ENCODE assay signal across 10 cellular contexts in genomic region chr20:38692436-38693411, GRCh38. TPM values are rescaled to one million over a fixed set of nuclear protein-coding genes. Genes with fewer than 3 reads are reported as not detected.
DNase-seq lines count a peak whose midpoint lies in the region; ATAC-seq and TF ChIP-seq lines count a peak whose summit lies in the region.
"Had no signal": no experiment of that assay in that cellular context is flagged by ENCODE, and none has a peak within 500 bp of the region (broad histone marks: within the 10 kb centered on the region; RNA-seq: fewer than 3 reads in every experiment).

No MANE protein-coding gene starts in this region.

- no peak for TF ChIP-seq CTCF in IMR-90 (conservative IDR thresholded peaks at IDR 0.05; ENCODE audit: low read depth, low read length)

- no peak for TF ChIP-seq POLR2A in IMR-90 (IDR thresholded peaks at IDR 0.05; ENCODE audit: low read depth, low read length)
- no peak for TF ChIP-seq POLR2A in erythroblast (IDR thresholded peaks at IDR 0.05; ENCODE audit: low read length)

- H2BK120ac ChIP-seq in IMR-90 (ENCODE audit: low read depth, low read length), result no peak overlapping the region

- no peaks in the 10 kb centered on the region for H3K36me3 ChIP-seq in CD4-positive, CD25-positive, alpha-beta regulatory T cell (ENCODE audit: control insufficient read depth, insufficient read depth, low read length)
- H3K36me3 ChIP-seq in IMR-90 (ENCODE audit: control insufficient read depth, insufficient read depth, low read length), result no peaks in the 10 kb centered on the region
- H3K36me3 ChIP-seq: tibial nerve had no signal

- no peak overlapping the region for H4K5ac ChIP-seq in IMR-90 (ENCODE audit: low read depth, low read length)

- no peak overlapping the region for H3K56ac ChIP-seq in IMR-90 (ENCODE audit: extremely low read depth, insufficient read depth, low read length)

- H3K27ac Mint-ChIP-seq in CD4-positive, CD25-positive, alpha-beta regulatory T cell, result peak overlapping the region in 1 of 3 donors; percentile 52
- H3K27ac Mint-ChIP-seq in activated CD4-positive, alpha-beta T cell treated with anti-CD3 and anti-CD28 coated beads, Interleukin-2, amount 10 ng/mL, durations not matched to agents 7 days and 5 days, result no peak overlapping the region
- H3K27ac Mint-ChIP-seq: dendritic cell treated with granulocyte-macrophage colony-stimulating factor and Interleukin-4, amounts not matched to agents 40 ng/mL and 50 ng/mL, for 4 days had no signal

- no peak overlapping the region for H2AK9ac ChIP-seq in IMR-90 (replicated peaks; ENCODE audit: low read depth, low read length, poor library complexity)

- H2BK15ac ChIP-seq in IMR-90 (ENCODE audit: low read depth, low read length), result no peak overlapping the region

- no peak overlapping the region for H3K27ac ChIP-seq in CD4-positive, CD25-positive, alpha-beta regulatory T cell (ENCODE audit: insufficient read depth, low read length, poor library complexity, severe bottlenecking)
- H3K27ac ChIP-seq in IMR-90 (ENCODE audit: insufficient read depth, low read length), result no peak overlapping the region
- H3K27ac ChIP-seq: tibial nerve had no signal

- no peaks in the 10 kb centered on the region for H4K20me1 ChIP-seq in IMR-90 (ENCODE audit: insufficient read depth, low read length)

- H3K9me3 ChIP-seq in CD4-positive, CD25-positive, alpha-beta regulatory T cell (ENCODE audit: control insufficient read depth in 2 of 2, low read length in 2 of 2), result no peaks in the 10 kb centered on the region
- no peaks in the 10 kb centered on the region for H3K9me3 ChIP-seq in IMR-90 (ENCODE audit: control insufficient read depth, insufficient read depth, low read length)
- H3K9me3 ChIP-seq: tibial nerve had no signal

- no peak overlapping the region for H4K91ac ChIP-seq in IMR-90 (ENCODE audit: insufficient read depth, low read depth, low read length)

- H3K79me1 ChIP-seq in IMR-90 (ENCODE audit: low read depth in 1 of 2, low read length in 2 of 2), result no peaks in the 10 kb centered on the region

- no peak overlapping the region for H3K4me3 ChIP-seq in CD4-positive, CD25-positive, alpha-beta regulatory T cell (ENCODE audit: low read depth, low read length)
- no peak overlapping the region for H3K4me3 ChIP-seq in IMR-90 (ENCODE audit: insufficient read depth, low read depth, low read length)
- H3K4me3 ChIP-seq: tibial nerve had no signal

- no peak overlapping the region for H2BK5ac ChIP-seq in IMR-90 (ENCODE audit: low read depth, low read length, poor library complexity, severe bottlenecking)

- peaks cover 10% of the 10 kb centered on the region for H3K27me3 ChIP-seq in CD4-positive, CD25-positive, alpha-beta regulatory T cell (ENCODE audit: control insufficient read depth, insufficient read depth, low read length)
- H3K27me3 ChIP-seq in IMR-90 (ENCODE audit: control insufficient read depth, insufficient read depth, low read length), result no peaks in the 10 kb centered on the region
- H3K27me3 ChIP-seq: tibial nerve had no signal

- POLR2A ChIA-PET in IMR-90 (lab: Charles Lee; ENCODE audit: unreplicated experiment), result no interaction called here
- POLR2A ChIA-PET in activated CD4-positive, alpha-beta T cell treated with anti-CD3 and anti-CD28 coated beads, Interleukin-2, amount 10 ng/mL, durations not matched to agents 7 days and 5 days (lab: Charles Lee), result no interaction called here

- intact Hi-C loops in IMR-90 (cut with micrococcal nuclease), result no loop called here

- no peak overlapping the region for H3K4ac ChIP-seq in IMR-90 (ENCODE audit: low read depth, low read length)

- no peak for ATAC-seq in CD4-positive, CD25-positive, alpha-beta regulatory T cell (ENCODE audit: low read depth in 2 of 2)
- peak; percentile 84 for ATAC-seq in IMR-90 (ENCODE audit: low read depth)
- ATAC-seq in GM21786 (IDR thresholded peaks at IDR 0.05; ENCODE audit: unreplicated experiment), result no peak
- no peak for ATAC-seq in HG02571 (IDR thresholded peaks at IDR 0.05; ENCODE audit: unreplicated experiment)

- H2AK5ac ChIP-seq in IMR-90 (ENCODE audit: low read depth, low read length), result no peak overlapping the region

- H3K4me2 ChIP-seq in IMR-90 (ENCODE audit: low read depth, low read length), result no peak overlapping the region

- no peak overlapping the region for H3K14ac ChIP-seq in IMR-90 (replicated peaks; ENCODE audit: low read depth, low read length)

- H3K9me3 Mint-ChIP-seq in CD4-positive, CD25-positive, alpha-beta regulatory T cell, result peaks cover 0 to 5% (median 2%) of the 10 kb centered on the region in 7 donors
- no peaks in the 10 kb centered on the region for H3K9me3 Mint-ChIP-seq in activated CD4-positive, alpha-beta T cell treated with anti-CD3 and anti-CD28 coated beads, Interleukin-2, amount 10 ng/mL, durations not matched to agents 7 days and 5 days
- H3K9me3 Mint-ChIP-seq: dendritic cell treated with granulocyte-macrophage colony-stimulating factor and Interleukin-4, amounts not matched to agents 40 ng/mL and 50 ng/mL, for 4 days had no signal

- H3K4me3 Mint-ChIP-seq in CD4-positive, CD25-positive, alpha-beta regulatory T cell, result no peak overlapping the region
- H3K4me3 Mint-ChIP-seq in activated CD4-positive, alpha-beta T cell treated with anti-CD3 and anti-CD28 coated beads, Interleukin-2, amount 10 ng/mL, durations not matched to agents 7 days and 5 days, result no peak overlapping the region
- H3K4me3 Mint-ChIP-seq: dendritic cell treated with granulocyte-macrophage colony-stimulating factor and Interleukin-4, amounts not matched to agents 40 ng/mL and 50 ng/mL, for 4 days had no signal

- peak in 2 of 3 donors; percentile 39 to 53 for DNase-seq in CD4-positive, CD25-positive, alpha-beta regulatory T cell
- DNase-seq in IMR-90 (peak; percentile 64), erythroblast (lab: John Stamatoyannopoulos, UW) (peak; percentile 81 to 86), nucleus accumbens (lab: John Stamatoyannopoulos, UW) (peak in 32 of 56 donors; percentile 4 to 64 (median 22)), NCI-H1092 (lab: John Stamatoyannopoulos, UW) (no peak)
- peak; percentile 74 for DNase-seq in activated CD4-positive, alpha-beta T cell treated with anti-CD3 and anti-CD28 coated beads, Interleukin-2, amount 10 ng/mL, durations not matched to agents 7 days and 5 days

- CTCF ChIA-PET in IMR-90 (lab: Yijun Ruan, JAX), result no interaction called here
- CTCF ChIA-PET in activated CD4-positive, alpha-beta T cell treated with anti-CD3 and anti-CD28 coated beads, Interleukin-2, amount 10 ng/mL, durations not matched to agents 7 days and 5 days (lab: Charles Lee), result interaction anchor here (0.8 to 1.3 kb wide), 3 partner anchors 12 to 22 kb away, joined by 3 to 4 read pairs (median 3); no protein-coding TSS in a partner anchor

- peaks cover 11% of the 10 kb centered on the region for H3K27me3 Mint-ChIP-seq in CD4-positive, CD25-positive, alpha-beta regulatory T cell
- H3K27me3 Mint-ChIP-seq in activated CD4-positive, alpha-beta T cell treated with anti-CD3 and anti-CD28 coated beads, Interleukin-2, amount 10 ng/mL, durations not matched to agents 7 days and 5 days, result peaks cover 5% of the 10 kb centered on the region

- no peak overlapping the region for H2BK20ac ChIP-seq in IMR-90 (ENCODE audit: low read depth, low read length)

- BruUV-seq in IMR-90 (replicated peaks; lab: Mats Ljungman, UMichigan), result no TSS peak

- in situ Hi-C loops in IMR-90 (cut with MboI; ENCODE audit: low sequenced_read_pairs), result no loop called here

- H2AFZ ChIP-seq in IMR-90 (replicated peaks; ENCODE audit: low read length, poor library complexity), result no peak overlapping the region

- dilution Hi-C loops in IMR-90 (cut with HindIII; ENCODE audit: low sequenced_read_pairs, unreplicated experiment), result no loop called here

- H3K9ac ChIP-seq in IMR-90 (ENCODE audit: low read depth, low read length), result no peak overlapping the region

- TF ChIP-seq RAD21 in IMR-90 (IDR thresholded peaks at IDR 0.05; ENCODE audit: low read length), result no peak

- no peaks in the 10 kb centered on the region for H3K4me1 Mint-ChIP-seq in CD4-positive, CD25-positive, alpha-beta regulatory T cell
- H3K4me1 Mint-ChIP-seq in activated CD4-positive, alpha-beta T cell treated with anti-CD3 and anti-CD28 coated beads, Interleukin-2, amount 10 ng/mL, durations not matched to agents 7 days and 5 days, result no peaks in the 10 kb centered on the region

- WGBS in IMR-90 (ENCODE audit: extremely low coverage in 2 of 2, insufficient read length in 1 of 2), 2 experiments, result 0% methylated on average over 3 of the region's 13 CpGs; no CpG with 5 or more reads in 1 of the 2 experiments

- no peaks in the 10 kb centered on the region for H3K36me3 Mint-ChIP-seq in CD4-positive, CD25-positive, alpha-beta regulatory T cell
- H3K36me3 Mint-ChIP-seq in activated CD4-positive, alpha-beta T cell treated with anti-CD3 and anti-CD28 coated beads, Interleukin-2, amount 10 ng/mL, durations not matched to agents 7 days and 5 days (ENCODE audit: low read depth), result no peaks in the 10 kb centered on the region

- H4K8ac ChIP-seq in IMR-90 (ENCODE audit: low read depth in 2 of 2, low read length in 2 of 2), result no peak overlapping the region

- H3K9me1 ChIP-seq in IMR-90 (ENCODE audit: insufficient read depth, low read length), result no peaks in the 10 kb centered on the region

- H3K23ac ChIP-seq in IMR-90 (ENCODE audit: low read depth, low read length), result no peak overlapping the region

- no peak overlapping the region for H3K18ac ChIP-seq in IMR-90 (ENCODE audit: low read depth, low read length)

- no peaks in the 10 kb centered on the region for H3K4me1 ChIP-seq in CD4-positive, CD25-positive, alpha-beta regulatory T cell (ENCODE audit: control insufficient read depth, insufficient read depth, low read length, poor library complexity, severe bottlenecking)
- H3K4me1 ChIP-seq in IMR-90 (ENCODE audit: control insufficient read depth, insufficient read depth, low read length), result no peaks in the 10 kb centered on the region
- H3K4me1 ChIP-seq: tibial nerve had no signal

TF ChIP-seq in IMR-90, 13 proteins besides CTCF, POLR2A, EP300 and RAD21 (continues in another document):
- TF ChIP-seq NFE2L2 (IDR thresholded peaks at IDR 0.05; ENCODE audit: low read depth, low read length), result no peak

RNA-seq across cellular contexts. Expression of gene SLC32A1, which starts 31.6 kb away (rescaled TPM):
- total RNA-seq in CD4-positive, CD25-positive, alpha-beta regulatory T cell, result not detected
- polyA plus RNA-seq in CD4-positive, CD25-positive, alpha-beta regulatory T cell, result not detected
- total RNA-seq in IMR-90 (2012; rRNA removed), result not detected in 2 replicates
- polyA plus RNA-seq in IMR-90 (2012; rRNA removed), result not detected in 2 replicates
- not detected in 2 replicates for polyA plus RNA-seq in IMR-90 (2012; cell fraction: cytosol; rRNA removed)
- polyA plus RNA-seq in IMR-90 (2012; cell fraction: nucleus; rRNA removed; ENCODE audit: low replicate concordance), result not detected in 2 replicates
- total RNA-seq in activated CD4-positive, alpha-beta T cell treated with anti-CD3 and anti-CD28 coated beads, Interleukin-2, amount 10 ng/mL, durations not matched to agents 7 days and 5 days, result not detected
- total RNA-seq: tibial nerve had no signal

RNA-seq across cellular contexts. Expression of gene ACTR5, which starts 55.5 kb away (rescaled TPM):
- 14.5 TPM for total RNA-seq in CD4-positive, CD25-positive, alpha-beta regulatory T cell
- polyA plus RNA-seq in CD4-positive, CD25-positive, alpha-beta regulatory T cell, result 10 to 100 TPM in 2 of 4 donors, 1 to 10 TPM in 2; 6.1 to 12.2 (median 10.3) TPM
- 5.3 and 6.6 TPM in 2 replicates for total RNA-seq in IMR-90 (2012; rRNA removed)
- 5.9 and 6.2 TPM in 2 replicates for polyA plus RNA-seq in IMR-90 (2012; rRNA removed)
- 4.1 and 4.2 TPM in 2 replicates for polyA plus RNA-seq in IMR-90 (2012; cell fraction: cytosol; rRNA removed)
- polyA plus RNA-seq in IMR-90 (2012; cell fraction: nucleus; rRNA removed; ENCODE audit: low replicate concordance), result 17.4 and 19.0 TPM in 2 replicates
- total RNA-seq in activated CD4-positive, alpha-beta T cell treated with anti-CD3 and anti-CD28 coated beads, Interleukin-2, amount 10 ng/mL, durations not matched to agents 7 days and 5 days, result 1 to 10 TPM; 7.8 to 8.1 TPM
